In genomic region chr4:102598102-102598758, GRCh38 we compare ENCODE assay signal across 11 cellular contexts.
DNase-seq lines count a peak whose midpoint lies in the region; ATAC-seq, FAIRE-seq and TF ChIP-seq lines count a peak whose summit lies in the region.
"Had no signal": no experiment of that assay in that cellular context is flagged by ENCODE, and none has a peak within 500 bp of the region (broad histone marks: within the 10 kb centered on the region; RNA-seq: fewer than 3 reads in every experiment).

No MANE protein-coding gene starts in this region.

- peak overlapping the region in 2 of 3 donors; percentile 64 for H3K27ac Mint-ChIP-seq in IgD-negative memory B cell

- intact Hi-C loops in kidney (cut with DNase I), result no loop called here

- peaks cover 4 to 6% (median 5%) of the 10 kb centered on the region in 3 donors for H3K4me1 Mint-ChIP-seq in IgD-negative memory B cell

- H3K4me3 Mint-ChIP-seq in IgD-negative memory B cell, result no peak overlapping the region

- H3K9me3 Mint-ChIP-seq in IgD-negative memory B cell, result no peaks in the 10 kb centered on the region

- DNase-seq in GM12892 (ENCODE audit: insufficient read length) (no peak), kidney (no peak), NCI-H2081 treated with DMSO at 0.1 percent for 48 hours (lab: John Stamatoyannopoulos, UW) (no peak), left lobe of liver (ENCODE audit: low spot score) (no peak), NCI-H446 treated with DMSO at 0.1 percent for 48 hours (lab: John Stamatoyannopoulos, UW) (no peak)
- DNase-seq in activated CD4-positive, alpha-beta T cell treated with anti-CD3 and anti-CD28 coated beads for 1 hour, result no peak
- DNase-seq: activated CD8-positive, alpha-beta memory T cell treated with anti-CD3 and anti-CD28 coated beads, Interleukin-2, amount 50 U/mL, for 4 hours; NCI-H1694 had no signal

- H3K9ac ChIP-seq in kidney (ENCODE audit: low read length in 2 of 2), result no peak overlapping the region

- peaks cover 8% of the 10 kb centered on the region for H3K36me3 Mint-ChIP-seq in IgD-negative memory B cell

- peak overlapping the region in 1 of 2 donors; percentile 32 for H3K27ac ChIP-seq in kidney (ENCODE audit: low read depth in 2 of 2, low read length in 2 of 2)

- peak; percentile 27 for FAIRE-seq in GM12892 (lab: Jason Lieb, UNC)
- FAIRE-seq in kidney (lab: Jason Lieb, UNC), result peak; percentile 33
- FAIRE-seq: islet of Langerhans had no signal

- H3K4me1 ChIP-seq in kidney (ENCODE audit: control insufficient read depth in 1 of 2, insufficient read depth in 1 of 2, low read depth in 1 of 2, low read length in 2 of 2), result peaks cover 0 to 7% of the 10 kb centered on the region in 2 donors

- peak; percentile 46 for ATAC-seq in GM21576 (IDR thresholded peaks at IDR 0.05; ENCODE audit: unreplicated experiment)
- ATAC-seq in left lobe of liver, result no peak

- TF ChIP-seq CTCF in kidney (IDR thresholded peaks at IDR 0.05; ENCODE audit: borderline replicate concordance, extremely low read depth, insufficient read depth), result no peak

- H3K4me3 ChIP-seq in kidney (ENCODE audit: low read length in 2 of 2), result no peak overlapping the region

- H3K27me3 Mint-ChIP-seq in IgD-negative memory B cell, result no peaks in the 10 kb centered on the region

- no peaks in the 10 kb centered on the region for H3K9me3 ChIP-seq in kidney (ENCODE audit: control insufficient read depth in 1 of 2, low read length in 2 of 2)

- H3K36me3 ChIP-seq in kidney (ENCODE audit: control insufficient read depth in 1 of 2, insufficient read depth in 2 of 2, low read length in 2 of 2), result peaks cover 11 to 27% of the 10 kb centered on the region in 2 donors

- TF ChIP-seq POLR2A in GM12892 (IDR thresholded peaks at IDR 0.05; ENCODE audit: low read depth, low read length), result no peak
